In the genomic region with DNA sequence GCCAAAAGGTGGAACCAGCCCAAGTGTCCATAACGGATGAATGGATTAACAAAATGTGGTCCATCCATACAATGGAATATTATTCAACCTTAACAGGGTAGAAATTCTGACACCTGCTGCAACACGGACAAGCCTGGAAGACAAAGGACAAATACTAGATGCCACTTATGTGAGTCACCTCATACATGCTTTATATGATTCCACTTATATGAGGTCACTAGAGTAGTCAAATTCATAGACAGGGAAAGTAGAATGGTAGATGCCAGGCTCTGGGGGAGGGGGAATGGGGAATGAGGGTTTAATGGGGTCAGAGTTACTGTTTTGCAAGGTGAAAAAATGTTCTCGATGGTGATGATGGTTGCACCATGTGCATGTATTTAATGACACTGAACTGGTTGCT, we compare ENCODE assay signal across 13 cellular contexts. TPM values are rescaled to one million over a fixed set of nuclear protein-coding genes. Genes with fewer than 3 reads are reported as not detected.
DNase-seq lines count a peak whose midpoint lies in the region; ATAC-seq and TF ChIP-seq lines count a peak whose summit lies in the region.
"Had no signal": no experiment of that assay in that cellular context is flagged by ENCODE, and none has a peak within 500 bp of the region (broad histone marks: within the 10 kb centered on the region; RNA-seq: fewer than 3 reads in every experiment).

No MANE protein-coding gene starts in this region.

- H3K4me3 ChIP-seq in HCT116 (replicated peaks in 1 of 2; ENCODE audit: low read depth in 1 of 2, low read length in 2 of 2) (no peak overlapping the region), fibroblast of mammary gland (ENCODE audit: control insufficient read depth, low read depth, low read length) (no peak overlapping the region)

- H3K9me2 ChIP-seq in HCT116 (ENCODE audit: insufficient read depth) = no peaks in the 10 kb centered on the region

- no peaks in the 10 kb centered on the region for H3K79me2 ChIP-seq in HCT116 (ENCODE audit: insufficient read depth, low read length)

- POLR2A ChIA-PET in HCT116 (lab: Charles Lee) = no interaction called here

- no peak overlapping the region for H3K27ac ChIP-seq in HCT116 (ENCODE audit: low read depth, low read length)
- H3K27ac ChIP-seq: C4-2B had no signal

- CTCF ChIA-PET in HCT116 (lab: Charles Lee) = no interaction called here

- H4K20me1 ChIP-seq in HCT116 (ENCODE audit: insufficient read depth) = no peaks in the 10 kb centered on the region

- no peaks in the 10 kb centered on the region for H3K36me3 ChIP-seq in HCT116 (ENCODE audit: control insufficient read depth in 1 of 2, insufficient read depth in 2 of 2, low read length in 2 of 2)

- H3K4me1 ChIP-seq in HCT116 (ENCODE audit: control insufficient read depth in 1 of 2, insufficient read depth in 2 of 2, low read length in 2 of 2) = peaks cover 9 to 27% of the 10 kb centered on the region in 2 experiments

- no peak overlapping the region for H2AFZ ChIP-seq in HCT116 (ENCODE audit: low read depth, low read length, poor library complexity, severe bottlenecking)

- H3K9me3 ChIP-seq in HCT116 (ENCODE audit: control insufficient read depth in 1 of 2, insufficient read depth in 1 of 2, low read depth in 1 of 2, low read length in 2 of 2) = no peaks in the 10 kb centered on the region

- BruUV-seq in HCT116 (replicated peaks; lab: Mats Ljungman, UMichigan) = no TSS peak

- no peak overlapping the region for H3K9ac ChIP-seq in HCT116 (ENCODE audit: low read length)

- no peaks in the 10 kb centered on the region for H3K27me3 ChIP-seq in HCT116 (ENCODE audit: insufficient read depth, low read length)

- H3K4me2 ChIP-seq in HCT116 (ENCODE audit: low read length) = peak overlapping the region; percentile 60

- TF ChIP-seq CTCF in HCT116 (IDR thresholded peaks at IDR 0.05 in 2 of 3, conservative IDR thresholded peaks at IDR 0.05 in 1 of 3; ENCODE audit: borderline replicate concordance in 1 of 3, insufficient read depth in 1 of 3, low read depth in 2 of 3, low read length in 2 of 3) (no peak), fibroblast of mammary gland (conservative IDR thresholded peaks at IDR 0.05; ENCODE audit: control insufficient read depth, insufficient read depth, low read depth, low read length) (no peak), GM10266 (IDR thresholded peaks at IDR 0.05; ENCODE audit: control insufficient read depth, insufficient read depth, low read depth, missing control alignments) (no peak)

- no peak for TF ChIP-seq POLR2A in HCT116 (IDR thresholded peaks at IDR 0.05; ENCODE audit: borderline replicate concordance, extremely low read depth, insufficient read depth, insufficient read length)

- TF ChIP-seq RAD21 in HCT116 (IDR thresholded peaks at IDR 0.05; ENCODE audit: low read depth) = no peak

- RAD21 ChIA-PET in HCT116 (lab: Charles Lee; ENCODE audit: low non-redundant PET in 1 of 2, low total read pairs in 2 of 2, uncharacterized antibody in 2 of 2, unreplicated experiment in 2 of 2) = no interaction called here

- peak; percentile 92 for ATAC-seq in HCT116
- no peak for ATAC-seq in HG03159 (IDR thresholded peaks at IDR 0.05; ENCODE audit: unreplicated experiment)
- no peak for ATAC-seq in HG02678 (IDR thresholded peaks at IDR 0.05; ENCODE audit: unreplicated experiment)
- ATAC-seq in HG02885 (IDR thresholded peaks at IDR 0.05; ENCODE audit: poor library complexity, unreplicated experiment) = no peak
- ATAC-seq: natural killer cell had no signal

- peak; percentile 97 for DNase-seq in A172 (ENCODE audit: low spot score)
- peak; percentile 59 for DNase-seq in HCT116 (ENCODE audit: low read depth, low spot score)
- peak; percentile 67 to 69 for DNase-seq in SHP77 (lab: John Stamatoyannopoulos, UW)
- peak; percentile 44 for DNase-seq in fibroblast of mammary gland (ENCODE audit: low read depth)
- no peak for DNase-seq in GM10266 (ENCODE audit: extremely low spot score)
- DNase-seq: activated CD4-positive, alpha-beta T cell treated with anti-CD3 and anti-CD28 coated beads, Interleukin-2, amount 10 ng/mL, durations not matched to agents 24 days and 14 days; activated gamma-delta T cell treated with Interleukin-2 at 50 U/mL for 16 hours; effector CD4-positive, alpha-beta T cell; natural killer cell had no signal

- intact Hi-C loops in HCT116 (cut with micrococcal nuclease) = no loop called here

TF ChIP-seq in HCT116, 20 proteins besides CTCF, POLR2A, EP300 and RAD21:
- TF ChIP-seq JUND (IDR thresholded peaks at IDR 0.05) (peak; percentile 60), SP1 (IDR thresholded peaks at IDR 0.05; ENCODE audit: low read depth) (0 out of 2 replicates have a peak, but pooled peaks have one; percentile 24), ATF3 (IDR thresholded peaks at IDR 0.05) (peak; percentile 26; the same call in 1 of the 2 replicates), FOSL1 (IDR thresholded peaks at IDR 0.05; ENCODE audit: low read depth) (peak; percentile 58; the same call in 1 of the 2 replicates), SIN3A (IDR thresholded peaks at IDR 0.05; ENCODE audit: low read depth) (no peak), CEBPB (IDR thresholded peaks at IDR 0.05; ENCODE audit: low read depth) (peak; percentile 36; the same call in 1 of the 2 replicates)

RNA-seq across cellular contexts. Expression of gene CYTH3, which starts 34.0 kb away (rescaled TPM):
- 34.8 and 50.7 TPM in 2 replicates for total RNA-seq in A172 (2014; rRNA removed; shearing (Covaris generic))
- total RNA-seq in HCT116 (2021; ENCODE audit: unreplicated experiment) = 16.7 TPM
- 15.1 and 15.6 TPM in 2 replicates for polyA plus RNA-seq in HCT116 (2012)

RNA-seq across cellular contexts. Expression of gene FAM220A, which starts 42.3 kb away (rescaled TPM):
- total RNA-seq in A172 (2014; rRNA removed; shearing (Covaris generic)) = 42.4 and 154 TPM in 2 replicates
- 17.4 TPM for total RNA-seq in HCT116 (2021; ENCODE audit: unreplicated experiment)
- 12.0 and 13.3 TPM in 2 replicates for polyA plus RNA-seq in HCT116 (2012)
